In the genomic region with DNA sequence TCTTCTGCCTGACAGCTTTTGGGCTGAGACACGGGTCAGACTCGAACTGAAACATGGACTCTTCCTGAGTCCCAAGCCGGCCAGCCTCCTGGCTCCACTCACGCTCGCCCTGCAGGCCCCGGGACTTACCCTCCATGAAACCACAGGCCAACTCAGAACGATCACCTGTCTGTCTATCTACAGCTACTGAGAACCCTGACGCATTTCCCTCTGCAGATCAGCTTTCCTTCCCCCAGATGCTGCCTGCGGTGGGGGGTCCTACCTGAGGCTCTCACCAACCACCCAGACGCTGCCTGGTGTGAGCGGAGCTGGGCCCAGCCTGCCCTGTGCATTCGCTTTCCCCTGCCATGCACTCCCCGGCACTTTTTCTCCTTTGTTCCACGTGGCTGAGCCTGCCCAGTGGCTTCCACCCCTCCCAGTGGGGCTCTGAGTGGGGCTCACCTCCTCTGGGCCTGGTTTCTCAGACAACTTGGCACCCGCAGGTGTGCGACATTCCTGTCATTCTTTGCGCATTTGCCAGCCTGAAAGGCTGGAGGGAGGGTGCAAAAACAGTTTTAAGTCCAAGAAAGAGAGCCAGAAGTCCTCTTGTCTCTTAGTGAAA, we compare ENCODE assay signal across 11 cellular contexts.
A peak's percentile ranks its signal among the peaks of the same experiment; 100 is the strongest.
DNase-seq lines count a peak whose midpoint lies in the region; ATAC-seq and TF ChIP-seq lines count a peak whose summit lies in the region.
"Had no signal": no experiment of that assay in that cellular context is flagged by ENCODE, and none has a peak within 500 bp of the region (broad histone marks: within the 10 kb centered on the region; RNA-seq: fewer than 3 reads in every experiment).

No MANE protein-coding gene starts in this region.

- H3K4me2 ChIP-seq in MM.1S (ENCODE audit: low read depth, low read length) (no peak overlapping the region), neural cell (ENCODE audit: low read length) (no peak overlapping the region)
- H3K4me2 ChIP-seq: smooth muscle cell had no signal

- in situ Hi-C loops in KBM-7 (cut with MboI; ENCODE audit: low pct_unique_long_range_greater_than_20kb, low sequenced_read_pairs): no loop called here

- H3K9me2 ChIP-seq in MM.1S (replicated peaks; ENCODE audit: insufficient read depth, low read length) (no peaks in the 10 kb centered on the region), neural cell (ENCODE audit: insufficient read depth, low read length) (no peaks in the 10 kb centered on the region)

- H3F3A ChIP-seq in MM.1S (ENCODE audit: insufficient read depth, low read length): no peaks in the 10 kb centered on the region
- H3F3A ChIP-seq in neural cell (ENCODE audit: insufficient read depth, low read length, poor library complexity, severe bottlenecking): no peaks in the 10 kb centered on the region

- H3K36me3 ChIP-seq in BE2C: no peaks in the 10 kb centered on the region
- no peaks in the 10 kb centered on the region for H3K36me3 ChIP-seq in MM.1S (replicated peaks; ENCODE audit: insufficient read depth, low read length)
- no peaks in the 10 kb centered on the region for H3K36me3 ChIP-seq in neural cell (ENCODE audit: insufficient read depth, low read length)

- H3K79me2 ChIP-seq in MM.1S (ENCODE audit: low read length) (no peaks in the 10 kb centered on the region), neural cell (replicated peaks; ENCODE audit: insufficient read depth, low read length) (no peaks in the 10 kb centered on the region)

- peaks cover under 1% of the 10 kb centered on the region; the same call in 1 of the 2 replicates for H3K9me3 ChIP-seq in BE2C
- H3K9me3 ChIP-seq in MM.1S (replicated peaks; ENCODE audit: insufficient read depth, low read length): no peaks in the 10 kb centered on the region
- no peaks in the 10 kb centered on the region for H3K9me3 ChIP-seq in neural cell (ENCODE audit: low read length)

- TF ChIP-seq CTCF in BE2C (IDR thresholded peaks at IDR 0.05; ENCODE audit: low read depth, low read length): no peak
- TF ChIP-seq CTCF in MM.1S (IDR thresholded peaks at IDR 0.05; ENCODE audit: low read length): no peak
- no peak for TF ChIP-seq CTCF in neural cell (IDR thresholded peaks at IDR 0.05; ENCODE audit: poor library complexity, severe bottlenecking)

- peaks cover 7% of the 10 kb centered on the region for H3K4me1 ChIP-seq in BE2C
- 0 out of 2 replicates have a peak, but pooled peaks cover 4% of the 10 kb centered on the region for H3K4me1 ChIP-seq in MM.1S (ENCODE audit: low read length)

- DNase-seq in BE2C (peak; percentile 5), MM.1S (peak; percentile 7), foreskin melanocyte (no peak), KBM-7 (no peak), NCI-H1436 treated with DMSO at 0.1 percent for 48 hours (lab: John Stamatoyannopoulos, UW) (no peak)
- DNase-seq in activated CD4-positive, alpha-beta T cell treated with anti-CD3 and anti-CD28 coated beads for 4 hours: no peak
- DNase-seq: caudate nucleus, NCI-H1694 treated with DMSO at 0.1 percent for 48 hours had no signal

- H3K9ac ChIP-seq in MM.1S (ENCODE audit: low read length) (no peak overlapping the region), neural cell (ENCODE audit: low read length) (no peak overlapping the region)

- ATAC-seq in esophagus mucosa: peak; percentile 16

- peak overlapping the region; percentile 44; the same call in 1 of the 2 replicates for H3K27ac ChIP-seq in MM.1S (ENCODE audit: low read length)
- no peak overlapping the region for H3K27ac ChIP-seq in neural cell (ENCODE audit: low read length)

- no peak for TF ChIP-seq RAD21 in neural cell (conservative IDR thresholded peaks at IDR 0.05)

- H4K20me1 ChIP-seq in MM.1S (ENCODE audit: insufficient read depth, low read length) (no peaks in the 10 kb centered on the region), neural cell (ENCODE audit: insufficient read depth) (no peaks in the 10 kb centered on the region)

- H3K4me3 ChIP-seq in BE2C (ENCODE audit: low read depth, low read length): no peak overlapping the region
- H3K4me3 ChIP-seq in MM.1S (ENCODE audit: low read length): no peak overlapping the region
- no peak overlapping the region for H3K4me3 ChIP-seq in neural cell (ENCODE audit: low read length)
- H3K4me3 ChIP-seq: smooth muscle cell had no signal

- H3K27me3 ChIP-seq in BE2C: no peaks in the 10 kb centered on the region
- peaks cover 11% of the 10 kb centered on the region for H3K27me3 ChIP-seq in MM.1S (replicated peaks; ENCODE audit: insufficient read depth, low read length)
- no peaks in the 10 kb centered on the region for H3K27me3 ChIP-seq in neural cell (ENCODE audit: insufficient read depth, low read depth, low read length)

- no peak for TF ChIP-seq EP300 in neural cell (conservative IDR thresholded peaks at IDR 0.05; ENCODE audit: poor library complexity, severe bottlenecking)

- H2AFZ ChIP-seq in MM.1S (ENCODE audit: low read length) (no peak overlapping the region), neural cell (ENCODE audit: low read depth, low read length) (no peak overlapping the region)

TF ChIP-seq in neural cell, 6 proteins besides CTCF, POLR2A, EP300 and RAD21:
- TF ChIP-seq, protein P1, sequence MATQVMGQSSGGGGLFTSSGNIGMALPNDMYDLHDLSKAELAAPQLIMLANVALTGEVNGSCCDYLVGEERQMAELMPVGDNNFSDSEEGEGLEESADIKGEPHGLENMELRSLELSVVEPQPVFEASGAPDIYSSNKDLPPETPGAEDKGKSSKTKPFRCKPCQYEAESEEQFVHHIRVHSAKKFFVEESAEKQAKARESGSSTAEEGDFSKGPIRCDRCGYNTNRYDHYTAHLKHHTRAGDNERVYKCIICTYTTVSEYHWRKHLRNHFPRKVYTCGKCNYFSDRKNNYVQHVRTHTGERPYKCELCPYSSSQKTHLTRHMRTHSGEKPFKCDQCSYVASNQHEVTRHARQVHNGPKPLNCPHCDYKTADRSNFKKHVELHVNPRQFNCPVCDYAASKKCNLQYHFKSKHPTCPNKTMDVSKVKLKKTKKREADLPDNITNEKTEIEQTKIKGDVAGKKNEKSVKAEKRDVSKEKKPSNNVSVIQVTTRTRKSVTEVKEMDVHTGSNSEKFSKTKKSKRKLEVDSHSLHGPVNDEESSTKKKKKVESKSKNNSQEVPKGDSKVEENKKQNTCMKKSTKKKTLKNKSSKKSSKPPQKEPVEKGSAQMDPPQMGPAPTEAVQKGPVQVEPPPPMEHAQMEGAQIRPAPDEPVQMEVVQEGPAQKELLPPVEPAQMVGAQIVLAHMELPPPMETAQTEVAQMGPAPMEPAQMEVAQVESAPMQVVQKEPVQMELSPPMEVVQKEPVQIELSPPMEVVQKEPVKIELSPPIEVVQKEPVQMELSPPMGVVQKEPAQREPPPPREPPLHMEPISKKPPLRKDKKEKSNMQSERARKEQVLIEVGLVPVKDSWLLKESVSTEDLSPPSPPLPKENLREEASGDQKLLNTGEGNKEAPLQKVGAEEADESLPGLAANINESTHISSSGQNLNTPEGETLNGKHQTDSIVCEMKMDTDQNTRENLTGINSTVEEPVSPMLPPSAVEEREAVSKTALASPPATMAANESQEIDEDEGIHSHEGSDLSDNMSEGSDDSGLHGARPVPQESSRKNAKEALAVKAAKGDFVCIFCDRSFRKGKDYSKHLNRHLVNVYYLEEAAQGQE (IDR thresholded peaks at IDR 0.05; ENCODE audit: borderline replicate concordance): no peak
- peak; percentile 15 for TF ChIP-seq POLR2AphosphoS5 (IDR thresholded peaks at IDR 0.05)

Comparison
In these comparisons a context has a peak if more than half of its experiments do, and no peak if none do; other contexts are left out.
1. DNase-seq: peak in BE2C (single experiment) and MM.1S (single experiment); none in foreskin melanocyte (single experiment), activated CD4-positive, alpha-beta T cell treated with anti-CD3 and anti-CD28 coated beads for 4 hours (0 of 2), KBM-7 (single experiment) and NCI-H1436 treated with DMSO at 0.1 percent for 48 hours (single experiment).